In the genomic region with DNA sequence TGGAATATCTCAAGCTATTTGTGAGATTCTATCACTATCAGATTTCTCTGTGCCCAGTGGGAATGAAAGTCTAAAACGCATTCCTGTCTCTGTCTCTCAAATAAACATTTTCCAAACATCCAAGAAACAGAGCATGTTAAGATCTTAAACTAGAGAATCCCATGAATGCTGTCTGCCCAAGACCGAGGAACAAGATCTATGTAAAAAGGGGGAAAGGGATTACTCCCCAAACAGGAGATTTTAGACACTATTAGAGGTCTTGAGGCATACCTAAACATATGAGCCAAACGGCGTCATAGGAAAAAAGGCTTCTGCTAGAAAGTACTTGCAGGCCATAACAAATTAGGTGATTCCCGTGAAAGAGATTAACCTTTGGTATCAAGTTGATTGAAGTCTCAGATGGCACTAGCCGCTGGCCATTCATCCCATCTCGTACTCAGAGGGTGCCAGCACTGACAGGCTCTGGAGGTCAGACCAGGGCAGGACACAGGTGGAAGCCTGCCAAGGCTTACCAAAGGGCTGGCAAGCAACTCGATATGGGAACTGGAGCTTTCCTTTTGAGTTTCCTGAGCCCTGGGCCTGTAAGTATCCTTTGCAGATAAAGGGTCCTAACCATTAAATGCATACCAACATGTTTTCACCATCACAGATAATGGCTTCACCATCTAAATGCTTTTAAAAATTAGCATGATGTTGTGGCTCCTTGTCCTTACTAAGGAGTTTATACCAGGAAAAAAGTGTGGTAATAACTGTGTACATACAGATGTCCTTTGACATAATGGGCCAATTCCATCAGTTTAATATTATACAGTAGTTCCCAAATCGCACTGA, we compare ENCODE assay signal across 1 cellular context.
TF ChIP-seq lines count a peak whose summit lies in the region.

No MANE protein-coding gene starts in this region.

TF ChIP-seq in endothelial cell of umbilical vein, 7 proteins besides CTCF, POLR2A, EP300 and RAD21:
- TF ChIP-seq POLR2AphosphoS5 (IDR thresholded peaks at IDR 0.05; ENCODE audit: insufficient read depth, low read depth, low read length) = no peak
- TF ChIP-seq GATA2 (IDR thresholded peaks at IDR 0.05; ENCODE audit: insufficient read depth, insufficient read length, low read depth, low read length) = peak; percentile 47
